10 cellular contexts compared by ENCODE assay signal in genomic region chr16:47523342-47524006, GRCh38.
A peak's percentile ranks its signal among the peaks of the same experiment; 100 is the strongest.
DNase-seq lines count a peak whose midpoint lies in the region; ATAC-seq and TF ChIP-seq lines count a peak whose summit lies in the region.
"Had no signal": no experiment of that assay in that cellular context is flagged by ENCODE, and none has a peak within 500 bp of the region (broad histone marks: within the 10 kb centered on the region; RNA-seq: fewer than 3 reads in every experiment).

No MANE protein-coding gene starts in this region.

- H3K36me3 ChIP-seq in left ventricle myocardium inferior (peaks cover 4% of the 10 kb centered on the region), upper lobe of right lung (peaks cover 2% of the 10 kb centered on the region)

- no peak for TF ChIP-seq CTCF in left ventricle myocardium inferior (IDR thresholded peaks at IDR 0.05; ENCODE audit: borderline replicate concordance)
- TF ChIP-seq CTCF in upper lobe of right lung (IDR thresholded peaks at IDR 0.05), result no peak

- H3K4me1 Mint-ChIP-seq in T-helper 17 cell, result peaks cover 4% of the 10 kb centered on the region
- H3K4me1 Mint-ChIP-seq: nephron had no signal

- DNase-seq in left ventricle myocardium inferior, result no peak
- DNase-seq in cardiac septum (ENCODE audit: low spot score), result no peak
- DNase-seq in T-helper 17 cell, result no peak
- no peak for DNase-seq in upper lobe of right lung
- DNase-seq in D341Med (ENCODE audit: low spot score), result no peak
- no peak for DNase-seq in activated CD4-positive, alpha-beta T cell treated with anti-CD3 and anti-CD28 coated beads, Interleukin-2, amount 50 U/mL, for 1 hour
- DNase-seq in DMS79 (lab: John Stamatoyannopoulos, UW), result no peak
- DNase-seq: NCI-H345 had no signal

- H3K36me3 Mint-ChIP-seq in T-helper 17 cell (ENCODE audit: low read depth), result peaks cover 3% of the 10 kb centered on the region

- H3K27ac Mint-ChIP-seq in T-helper 17 cell, result no peak overlapping the region

- H3K4me3 Mint-ChIP-seq in T-helper 17 cell, result no peak overlapping the region
- H3K4me3 Mint-ChIP-seq: nephron had no signal

- H3K9me3 ChIP-seq in left ventricle myocardium inferior (replicated peaks) (peaks cover 4% of the 10 kb centered on the region), T-helper 17 cell (ENCODE audit: control insufficient read depth, low read length, poor library complexity, severe bottlenecking) (no peaks in the 10 kb centered on the region), upper lobe of right lung (no peaks in the 10 kb centered on the region)

- intact Hi-C loops in left ventricle myocardium inferior (cut with micrococcal nuclease) (no loop called here), cardiac septum (cut with DNase I) (no loop called here), upper lobe of right lung (cut with DNase I) (no loop called here)

- H3K4me1 ChIP-seq in left ventricle myocardium inferior, result peaks cover 47% of the 10 kb centered on the region
- H3K4me1 ChIP-seq in upper lobe of right lung, result peaks cover 12% of the 10 kb centered on the region

- H3K27me3 ChIP-seq in left ventricle myocardium inferior (ENCODE audit: low read depth) (no peaks in the 10 kb centered on the region), upper lobe of right lung (no peaks in the 10 kb centered on the region)

- peak overlapping the region; percentile 62 for H3K27ac ChIP-seq in left ventricle myocardium inferior (replicated peaks)
- H3K27ac ChIP-seq in upper lobe of right lung, result no peak overlapping the region

- peak; percentile 99 for ATAC-seq in HG03060 (IDR thresholded peaks at IDR 0.05; ENCODE audit: low read depth, unreplicated experiment)
- peak; percentile 46 for ATAC-seq in T-helper 17 cell
- peak; percentile 93 for ATAC-seq in upper lobe of right lung

- no peaks in the 10 kb centered on the region for H3K27me3 Mint-ChIP-seq in T-helper 17 cell

- H3K4me3 ChIP-seq in left ventricle myocardium inferior (no peak overlapping the region), upper lobe of right lung (no peak overlapping the region)

Comparison
In these comparisons a context has a peak if more than half of its experiments do, and no peak if none do; other contexts are left out.
1. ATAC-seq: peak in every context shown above with its lines; median percentile 99 in HG03060; 93 in upper lobe of right lung; 46 in T-helper 17 cell.